ENCODE assay signal across 1 cellular context in genomic region chr1:86380257-86380861, GRCh38.
TF ChIP-seq lines count a peak whose summit lies in the region.

No MANE protein-coding gene starts in this region.

TF ChIP-seq in K562, 482 proteins besides CTCF, POLR2A, EP300 and RAD21 (continued from another document):
- no peak for TF ChIP-seq NR0B1 (IDR thresholded peaks at IDR 0.05; ENCODE audit: partially characterized antibody)
TF ChIP-seq in K562: peak in this region for 3.
